Comparison of ENCODE assay signal across 14 cellular contexts in the genomic region with DNA sequence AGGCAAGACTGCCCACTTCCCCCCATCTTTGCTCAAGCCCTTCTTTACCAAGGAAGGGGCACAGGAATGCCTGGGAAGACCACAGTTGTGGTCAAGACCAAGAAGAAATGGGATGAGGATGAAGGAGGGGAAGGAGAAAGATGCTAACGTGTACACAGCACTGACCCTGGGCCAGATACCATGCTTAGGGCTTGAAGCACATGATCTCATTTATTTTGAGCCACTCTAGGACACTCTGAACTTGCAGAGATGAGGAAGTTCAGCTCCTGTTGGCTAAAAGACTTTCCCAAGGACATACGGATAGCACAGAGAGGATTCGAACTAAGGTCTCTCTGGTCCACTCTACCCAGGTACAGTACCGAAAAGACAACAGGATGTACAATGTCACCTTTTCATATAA. TPM values are rescaled to one million over a fixed set of nuclear protein-coding genes. Genes with fewer than 3 reads are reported as not detected.
DNase-seq lines count a peak whose midpoint lies in the region; ATAC-seq and TF ChIP-seq lines count a peak whose summit lies in the region.
"Had no signal": no experiment of that assay in that cellular context is flagged by ENCODE, and none has a peak within 500 bp of the region (broad histone marks: within the 10 kb centered on the region; RNA-seq: fewer than 3 reads in every experiment).

No MANE protein-coding gene starts in this region.

- H3K4me3 Mint-ChIP-seq in effector memory CD8-positive, alpha-beta T cell: peak overlapping the region in 1 of 2 donors; percentile 35
- H3K4me3 Mint-ChIP-seq in naive thymus-derived CD4-positive, alpha-beta T cell: no peak overlapping the region

- H3K27me3 ChIP-seq in naive thymus-derived CD4-positive, alpha-beta T cell (ENCODE audit: control insufficient read depth in 2 of 2, insufficient read depth in 2 of 2, low read length in 2 of 2): no peaks in the 10 kb centered on the region
- no peaks in the 10 kb centered on the region for H3K27me3 ChIP-seq in sigmoid colon

- peaks cover 9% of the 10 kb centered on the region for H3K36me3 Mint-ChIP-seq in effector memory CD8-positive, alpha-beta T cell (ENCODE audit: insufficient read depth)
- peaks cover 6 to 57% (median 41%) of the 10 kb centered on the region in 5 donors for H3K36me3 Mint-ChIP-seq in naive thymus-derived CD4-positive, alpha-beta T cell

- H3K4me1 ChIP-seq in naive thymus-derived CD4-positive, alpha-beta T cell (ENCODE audit: control insufficient read depth in 2 of 2, insufficient read depth in 2 of 2, low read length in 2 of 2): peaks cover 12 to 25% of the 10 kb centered on the region in 2 donors
- no peaks in the 10 kb centered on the region for H3K4me1 ChIP-seq in sigmoid colon

- peak; percentile 76 for DNase-seq in CD1c-positive myeloid dendritic cell (ENCODE audit: extremely low spot score)
- peak; percentile 38 for DNase-seq in NOMO-1 treated with DMSO at 0.1 percent for 48 hours (lab: John Stamatoyannopoulos, UW; ENCODE audit: unreplicated experiment)
- no peak for DNase-seq in effector memory CD8-positive, alpha-beta T cell
- no peak for DNase-seq in naive thymus-derived CD4-positive, alpha-beta T cell
- DNase-seq in sigmoid colon: no peak
- DNase-seq: central memory CD4-positive, alpha-beta T cell; islet precursor cell; occipital lobe; WERI-Rb-1 had no signal

- H3K27me3 Mint-ChIP-seq in effector memory CD8-positive, alpha-beta T cell: no peaks in the 10 kb centered on the region
- no peaks in the 10 kb centered on the region for H3K27me3 Mint-ChIP-seq in naive thymus-derived CD4-positive, alpha-beta T cell

- H3K9me3 Mint-ChIP-seq in effector memory CD8-positive, alpha-beta T cell: no peaks in the 10 kb centered on the region
- H3K9me3 Mint-ChIP-seq in naive thymus-derived CD4-positive, alpha-beta T cell: peaks cover 0 to 19% (median 7%) of the 10 kb centered on the region in 11 donors

- H3K27ac ChIP-seq in naive thymus-derived CD4-positive, alpha-beta T cell (ENCODE audit: low read depth, low read length): no peak overlapping the region
- H3K27ac ChIP-seq in sigmoid colon: peak overlapping the region in 2 of 4 donors; percentile 42 to 59
- H3K27ac ChIP-seq: C4-2B, WERI-Rb-1 had no signal

- H3K36me3 ChIP-seq in naive thymus-derived CD4-positive, alpha-beta T cell (ENCODE audit: control insufficient read depth in 2 of 3, insufficient read depth in 3 of 3, low read length in 3 of 3): peaks cover 0 to 25% (median 0%) of the 10 kb centered on the region in 3 experiments
- no peaks in the 10 kb centered on the region for H3K36me3 ChIP-seq in sigmoid colon
- H3K36me3 ChIP-seq: WERI-Rb-1 had no signal

- 75 to 87% methylated on average over 4 of the region's 4 CpGs for WGBS in sigmoid colon, 2 donors

- POLR2A ChIA-PET in naive thymus-derived CD4-positive, alpha-beta T cell (lab: Charles Lee): no interaction called here

- no peak for TF ChIP-seq CTCF in sigmoid colon (IDR thresholded peaks at IDR 0.05)

- TF ChIP-seq EP300 in sigmoid colon (IDR thresholded peaks at IDR 0.05): no peak

- no peak overlapping the region for H3K4me3 ChIP-seq in naive thymus-derived CD4-positive, alpha-beta T cell (ENCODE audit: low read length)
- H3K4me3 ChIP-seq in sigmoid colon: no peak overlapping the region

- no peak for ATAC-seq in effector memory CD8-positive, alpha-beta T cell (replicated peaks)
- ATAC-seq in naive thymus-derived CD4-positive, alpha-beta T cell: peak; percentile 43
- no peak for ATAC-seq in GM21825 (IDR thresholded peaks at IDR 0.05; ENCODE audit: unreplicated experiment)
- no peak for ATAC-seq in HG02798 (IDR thresholded peaks at IDR 0.05; ENCODE audit: poor library complexity, unreplicated experiment)
- no peak for ATAC-seq in HG03571 (IDR thresholded peaks at IDR 0.05; ENCODE audit: unreplicated experiment)
- ATAC-seq: Panc1 had no signal

- H3K4me1 Mint-ChIP-seq in effector memory CD8-positive, alpha-beta T cell (ENCODE audit: low read depth in 2 of 2): peaks cover 15 to 31% of the 10 kb centered on the region in 2 donors
- H3K4me1 Mint-ChIP-seq in naive thymus-derived CD4-positive, alpha-beta T cell: peaks cover 6 to 32% (median 23%) of the 10 kb centered on the region in 7 donors

- peak overlapping the region; percentile 15 to 86 for H3K27ac Mint-ChIP-seq in effector memory CD8-positive, alpha-beta T cell
- peak overlapping the region in 3 of 9 donors; percentile 8 to 73 (median 54) for H3K27ac Mint-ChIP-seq in naive thymus-derived CD4-positive, alpha-beta T cell

- CTCF ChIA-PET in naive thymus-derived CD4-positive, alpha-beta T cell (lab: Charles Lee): no interaction called here

- intact Hi-C loops in naive thymus-derived CD4-positive, alpha-beta T cell (cut with micrococcal nuclease): no loop called here
- intact Hi-C loops in sigmoid colon (cut with DNase I): no loop called here

- peaks cover under 1 to 18% (median 3%) of the 10 kb centered on the region in 3 experiments for H3K9me3 ChIP-seq in naive thymus-derived CD4-positive, alpha-beta T cell (ENCODE audit: control insufficient read depth in 2 of 3, low read length in 3 of 3)
- H3K9me3 ChIP-seq in sigmoid colon: peaks cover 2 to 12% (median 5%) of the 10 kb centered on the region in 4 donors

- no peak for TF ChIP-seq POLR2A in sigmoid colon (IDR thresholded peaks at IDR 0.05)

RNA-seq across cellular contexts. Expression of a gene that starts 42.6 kb away (rescaled TPM):
- total RNA-seq in naive thymus-derived CD4-positive, alpha-beta T cell: 100 to 1,000 TPM in 2 of 5 experiments, 10 to 100 TPM in 3; 73.5 to 231 (median 77.6) TPM
- 10 to 100 TPM; 18.0 to 47.6 TPM for polyA plus RNA-seq in naive thymus-derived CD4-positive, alpha-beta T cell
- total RNA-seq in sigmoid colon: 10 to 100 TPM in 2 of 4 donors, 1 to 10 TPM in 2; 5.4 to 13.6 (median 9.9) TPM
- polyA plus RNA-seq in sigmoid colon: 10 to 100 TPM in 1 of 3 donors, 1 to 10 TPM in 2; 2.4 to 12.4 (median 3.5) TPM

RNA-seq across cellular contexts. Expression of a gene that starts 55.4 kb away (rescaled TPM):
- 10 to 100 TPM in 1 of 5 experiments, 1 to 10 TPM in 2, under 1 TPM in 2; 0.40 to 11.3 (median 1.1) TPM for total RNA-seq in naive thymus-derived CD4-positive, alpha-beta T cell
- under 1 TPM; 0.06 to 0.37 TPM for polyA plus RNA-seq in naive thymus-derived CD4-positive, alpha-beta T cell
- total RNA-seq in sigmoid colon: 1 to 10 TPM in 1 of 4 donors, under 1 TPM in 1, not detected in 2; 0.54 to 1.1 TPM
- 1 to 10 TPM in 1 of 3 donors, under 1 TPM in 2; 0.69 to 1.2 (median 0.77) TPM for polyA plus RNA-seq in sigmoid colon

Comparison
In these comparisons a context has a peak if more than half of its experiments do, and no peak if none do; other contexts are left out.
1. DNase-seq: peak in CD1c-positive myeloid dendritic cell (single experiment) and NOMO-1 treated with DMSO at 0.1 percent for 48 hours (single experiment); none in effector memory CD8-positive, alpha-beta T cell (0 of 3), naive thymus-derived CD4-positive, alpha-beta T cell (0 of 9) and sigmoid colon (single experiment).
2. RNA of a gene that starts 42.6 kb away (total RNA-seq): 73.5 to 231 TPM in naive thymus-derived CD4-positive, alpha-beta T cell; 5.4 to 13.6 TPM in sigmoid colon; every median in the first group is over 4 times any median in the second.